In genomic region chr5:20615888-20616563, GRCh38 we compare ENCODE assay signal across 25 cellular contexts.
"Had no signal": no experiment of that assay in that cellular context is flagged by ENCODE, and none has a peak within 500 bp of the region (broad histone marks: within the 10 kb centered on the region; RNA-seq: fewer than 3 reads in every experiment).

No MANE protein-coding gene starts in this region.

- H3K9me3 ChIP-seq: gastroesophageal sphincter, sigmoid colon, stomach, transverse colon had no signal

- H3K4me2 ChIP-seq: smooth muscle cell had no signal

- FAIRE-seq: islet of Langerhans, urothelium cell line had no signal

- ATAC-seq: gastroesophageal sphincter; left ventricle myocardium superior; natural killer cell; stimulated activated memory B cell treated with anti-CD40 and anti-IgM and Interleukin-4, amounts not matched to agents 10 μg/mL and 1 μg/mL and 100 μg/mL, for 72 hours had no signal

- H3K27ac ChIP-seq: coronary artery, gastroesophageal sphincter, sigmoid colon, stomach, suprapubic skin, transverse colon had no signal

- DNase-seq: activated CD4-positive, alpha-beta T cell treated with anti-CD3 and anti-CD28 coated beads for 4 hours; activated CD4-positive, alpha-beta T cell treated with anti-CD3 and anti-CD28 coated beads, Interleukin-2, amount 50 U/mL, for 48 hours; activated CD4-positive, CD25-positive, alpha-beta regulatory T cell; activated naive CD4-positive, alpha-beta T cell treated with anti-CD3 and anti-CD28 coated beads, Interleukin-2, amount 10 ng/mL, durations not matched to agents 7 days and 5 days; activated T-cell treated with anti-CD3 and anti-CD28 coated beads, Interleukin-2, amount 50 U/mL, for 48 hours; amygdala; cerebellar nuclear complex; head of caudate nucleus; hypothalamus; left ventricle myocardium superior; mammary epithelial cell; midbrain; natural killer cell; retina; sigmoid colon; stimulated activated CD4-positive, alpha-beta T cell treated with anti-CD3 and anti-CD28 coated beads, Interleukin-15, amount 100 ng/mL, for 24 hours; stomach; transverse colon had no signal

- H3K4me3 ChIP-seq: coronary artery, gastroesophageal sphincter, sigmoid colon, smooth muscle cell, stomach, suprapubic skin, transverse colon had no signal

- H3K36me3 ChIP-seq: gastroesophageal sphincter, sigmoid colon, stomach, suprapubic skin, transverse colon had no signal

- H3K27me3 ChIP-seq: gastroesophageal sphincter, sigmoid colon, stomach, suprapubic skin, transverse colon had no signal

- H3K4me1 ChIP-seq: gastroesophageal sphincter, sigmoid colon, stomach, suprapubic skin, transverse colon had no signal
